ENCODE assay signal across 14 cellular contexts in the genomic region with DNA sequence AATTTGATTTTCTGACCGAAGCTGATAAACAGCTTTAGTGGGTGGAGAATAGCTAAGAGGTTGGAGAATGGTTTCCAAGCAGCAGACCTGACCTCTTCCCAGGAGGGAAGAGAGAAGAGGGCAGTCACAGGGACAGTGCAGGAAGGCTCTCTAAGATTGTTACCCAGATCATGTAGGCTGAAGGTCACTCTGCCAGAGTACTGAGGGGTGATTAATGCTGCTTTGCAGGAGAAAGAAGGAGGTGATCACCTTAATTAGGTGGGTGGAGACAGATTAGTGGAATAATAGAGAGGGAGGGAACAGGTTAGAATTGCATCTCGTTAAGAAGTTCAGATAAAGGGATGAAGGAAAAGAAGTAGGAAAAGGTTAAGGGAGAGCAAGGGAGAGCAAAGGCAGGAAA.
"Had no signal": no experiment of that assay in that cellular context is flagged by ENCODE, and none has a peak within 500 bp of the region (broad histone marks: within the 10 kb centered on the region; RNA-seq: fewer than 3 reads in every experiment).

No MANE protein-coding gene starts in this region.

- H3K27me3 ChIP-seq: gastroesophageal sphincter, pancreas, stomach, uterus had no signal

- ATAC-seq: gastroesophageal sphincter; natural killer cell treated with Interleukin-12 subunit alpha and Interleukin-12 subunit beta and Interleukin-15 and Interleukin-18, amount 100 ng/mL, for 72 hours; pancreas had no signal

- H3K9me3 ChIP-seq: gastroesophageal sphincter, pancreas, stomach, uterus had no signal

- H3K4me1 ChIP-seq: gastroesophageal sphincter, pancreas, stomach, uterus had no signal

- H3K36me3 ChIP-seq: gastroesophageal sphincter, pancreas, stomach, uterus had no signal

- H3K27ac ChIP-seq: gastroesophageal sphincter, pancreas, skin epidermis, stomach, uterus had no signal

- DNase-seq: activated B cell treated with CpG ODN at 0.5 μM for 24 hours; activated CD4-positive, alpha-beta T cell treated with anti-CD3 and anti-CD28 coated beads, Interleukin-2, amount 10 ng/mL, durations not matched to agents 7 days and 5 days; activated CD8-positive, alpha-beta memory T cell treated with anti-CD3 and anti-CD28 coated beads for 24 hours; activated naive CD4-positive, alpha-beta T cell treated with anti-CD3 and anti-CD28 coated beads for 36 hours; cortex of kidney; effector CD8-positive, alpha-beta T cell; pancreas; retina; stomach; uterus had no signal

- H3K4me3 ChIP-seq: gastroesophageal sphincter, lung, pancreas, skin epidermis, stomach, uterus had no signal
